ENCODE assay signal across 16 cellular contexts in genomic region chr12:113911971-113912760, GRCh38.
"Had no signal": no experiment of that assay in that cellular context is flagged by ENCODE, and none has a peak within 500 bp of the region (broad histone marks: within the 10 kb centered on the region; RNA-seq: fewer than 3 reads in every experiment).

No MANE protein-coding gene starts in this region.

- H3K4me1 ChIP-seq: esophagus muscularis mucosa, gastroesophageal sphincter, left ventricle myocardium inferior, lower lobe of right lung, parathyroid adenoma, prostate gland, right lobe of liver, tibial nerve had no signal

- H3K4me1 Mint-ChIP-seq: immature natural killer cell; neural crest cell; stimulated activated memory B cell treated with anti-CD40 and anti-IgM and Interleukin-4, amounts not matched to agents 10 μg/mL and 1 μg/mL and 100 μg/mL, for 72 hours had no signal

- H3K4me3 Mint-ChIP-seq: dendritic cell treated with granulocyte-macrophage colony-stimulating factor and Interleukin-4, amounts not matched to agents 40 ng/mL and 50 ng/mL, for 4 days; effector memory CD8-positive, alpha-beta T cell; immature natural killer cell; naive B cell; neural crest cell; stimulated activated memory B cell treated with anti-CD40 and anti-IgM and Interleukin-4, amounts not matched to agents 10 μg/mL and 1 μg/mL and 100 μg/mL, for 72 hours; stimulated activated naive CD8-positive, alpha-beta T cell treated with anti-CD3 and anti-CD28 coated beads, Interleukin-15, Interleukin-2, amounts not matched to agents 100 ng/mL and 50 ng/mL, for 24 hours had no signal

- H3K27ac ChIP-seq: epithelial cell of prostate, esophagus muscularis mucosa, gastroesophageal sphincter, left ventricle myocardium inferior, lower lobe of right lung, parathyroid adenoma, prostate gland, right lobe of liver, tibial nerve had no signal

- H2AFZ ChIP-seq: parathyroid adenoma had no signal

- ATAC-seq: effector memory CD8-positive, alpha-beta T cell; stimulated activated memory B cell treated with anti-CD40 and anti-IgM and Interleukin-4, amounts not matched to agents 10 μg/mL and 1 μg/mL and 100 μg/mL, for 72 hours had no signal

- H3K27me3 Mint-ChIP-seq: dendritic cell treated with granulocyte-macrophage colony-stimulating factor and Interleukin-4, amounts not matched to agents 40 ng/mL and 50 ng/mL, for 4 days; effector memory CD8-positive, alpha-beta T cell; naive B cell; stimulated activated memory B cell treated with anti-CD40 and anti-IgM and Interleukin-4, amounts not matched to agents 10 μg/mL and 1 μg/mL and 100 μg/mL, for 72 hours; stimulated activated naive CD8-positive, alpha-beta T cell treated with anti-CD3 and anti-CD28 coated beads, Interleukin-15, Interleukin-2, amounts not matched to agents 100 ng/mL and 50 ng/mL, for 24 hours had no signal

- H3K36me3 ChIP-seq: right lobe of liver had no signal

- H3K4me3 ChIP-seq: esophagus muscularis mucosa, gastroesophageal sphincter, left ventricle myocardium inferior, lower lobe of right lung, prostate gland, right lobe of liver, tibial nerve had no signal

- H3K9ac ChIP-seq: parathyroid adenoma had no signal

- H3K9me3 ChIP-seq: esophagus muscularis mucosa, gastroesophageal sphincter, left ventricle myocardium inferior, lower lobe of right lung, prostate gland, right lobe of liver, tibial nerve had no signal

- H3K9me3 Mint-ChIP-seq: dendritic cell treated with granulocyte-macrophage colony-stimulating factor and Interleukin-4, amounts not matched to agents 40 ng/mL and 50 ng/mL, for 4 days; effector memory CD8-positive, alpha-beta T cell; immature natural killer cell; naive B cell; neural crest cell; stimulated activated memory B cell treated with anti-CD40 and anti-IgM and Interleukin-4, amounts not matched to agents 10 μg/mL and 1 μg/mL and 100 μg/mL, for 72 hours; stimulated activated naive CD8-positive, alpha-beta T cell treated with anti-CD3 and anti-CD28 coated beads, Interleukin-15, Interleukin-2, amounts not matched to agents 100 ng/mL and 50 ng/mL, for 24 hours had no signal

- H3K27me3 ChIP-seq: esophagus muscularis mucosa, gastroesophageal sphincter, right lobe of liver, tibial nerve had no signal

- H3K27ac Mint-ChIP-seq: dendritic cell treated with granulocyte-macrophage colony-stimulating factor and Interleukin-4, amounts not matched to agents 40 ng/mL and 50 ng/mL, for 4 days; effector memory CD8-positive, alpha-beta T cell; immature natural killer cell; naive B cell; stimulated activated memory B cell treated with anti-CD40 and anti-IgM and Interleukin-4, amounts not matched to agents 10 μg/mL and 1 μg/mL and 100 μg/mL, for 72 hours; stimulated activated naive CD8-positive, alpha-beta T cell treated with anti-CD3 and anti-CD28 coated beads, Interleukin-15, Interleukin-2, amounts not matched to agents 100 ng/mL and 50 ng/mL, for 24 hours had no signal
